ENCODE assay signal across 8 cellular contexts in the genomic region with DNA sequence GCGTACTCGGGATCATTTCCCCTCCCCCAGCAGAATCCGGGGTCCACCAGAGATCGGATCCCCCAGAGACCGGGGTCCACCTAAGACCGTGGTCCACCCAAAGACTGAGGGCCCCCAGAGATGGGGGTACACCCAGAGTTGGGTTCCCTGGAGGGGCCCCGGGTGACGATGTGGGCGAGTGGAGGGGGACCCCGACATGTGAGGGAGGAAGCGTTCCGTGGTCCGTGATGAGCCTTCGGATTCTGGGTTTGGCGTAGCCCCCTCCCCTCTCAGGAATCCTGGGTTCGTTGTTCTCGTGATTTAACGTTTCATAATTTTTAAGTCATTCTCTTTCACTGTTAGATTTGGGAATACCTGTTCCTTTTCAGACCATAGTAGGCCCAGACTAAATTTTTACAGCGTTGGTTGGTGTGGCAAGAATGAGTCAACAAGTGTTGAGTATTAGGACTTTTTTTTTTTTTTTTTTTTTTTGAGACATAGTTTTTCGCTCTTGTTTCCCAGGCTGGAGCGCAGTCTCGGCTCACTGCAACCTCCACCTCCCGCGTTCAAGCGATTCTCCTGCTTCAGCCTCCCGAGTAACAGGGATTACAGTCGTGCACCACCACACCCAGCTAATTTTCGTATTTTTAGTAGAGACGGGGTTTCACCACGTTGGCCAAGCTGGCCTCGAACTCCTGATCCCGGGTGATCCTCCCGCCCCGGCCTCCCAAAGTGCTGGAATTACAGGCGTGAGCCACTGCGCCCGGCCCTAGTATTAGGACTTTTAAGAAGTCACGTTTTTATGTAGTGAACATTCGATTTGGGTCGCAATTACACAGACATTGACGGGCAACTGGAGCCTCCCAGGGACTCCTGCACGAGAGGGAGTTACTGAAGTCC. TPM values are rescaled to one million over a fixed set of nuclear protein-coding genes. Genes with fewer than 3 reads are reported as not detected.
A peak's percentile ranks its signal among the peaks of the same experiment; 100 is the strongest.
DNase-seq lines count a peak whose midpoint lies in the region; TF ChIP-seq lines count a peak whose summit lies in the region.

No MANE protein-coding gene starts in this region.

- no peak for TF ChIP-seq POLR2A in breast epithelium (IDR thresholded peaks at IDR 0.05)

- H3K27ac ChIP-seq in breast epithelium = peak overlapping the region; percentile 89 to 93
- peak overlapping the region; percentile 73 for H3K27ac ChIP-seq in thymus (ENCODE audit: low read depth)

- peak overlapping the region; percentile 97 for H3K4me3 ChIP-seq in Jurkat, Clone E6-1 (ENCODE audit: low read length)
- H3K4me3 ChIP-seq in breast epithelium = peak overlapping the region; percentile 74 to 94 (median 83)
- peak overlapping the region; percentile 89 for H3K4me3 ChIP-seq in thymus (ENCODE audit: low read length)

- DNase-seq in activated T-cell treated with anti-CD3 and anti-CD28 coated beads for 4 hours = peak; percentile 34
- no peak for DNase-seq in activated T-cell treated with anti-CD3 and anti-CD28 coated beads, Interleukin-2, amount 50 U/mL, for 1 hour
- DNase-seq in Jurkat, Clone E6-1 (ENCODE audit: low read depth, low spot score) = no peak
- DNase-seq in breast epithelium (ENCODE audit: low spot score in 2 of 2) = no peak
- DNase-seq in lung microvascular endothelial cell (ENCODE audit: low read depth in 2 of 2) = peak; percentile 26 to 37
- no peak for DNase-seq in NCI-H1694 (lab: John Stamatoyannopoulos, UW)
- DNase-seq in retina = no peak

- H3K9me3 ChIP-seq in breast epithelium (no peaks in the 10 kb centered on the region), thymus (ENCODE audit: control insufficient read depth) (no peaks in the 10 kb centered on the region)

- H3K4me1 ChIP-seq in breast epithelium (peaks cover 0 to 7% of the 10 kb centered on the region in 2 donors), thymus (ENCODE audit: control insufficient read depth, insufficient read depth, low read length) (peaks cover 10% of the 10 kb centered on the region)

- 33% methylated on average over 42 of the region's 42 CpGs for WGBS in thymus

- no peaks in the 10 kb centered on the region for H3K36me3 ChIP-seq in breast epithelium
- H3K36me3 ChIP-seq in thymus (ENCODE audit: control insufficient read depth, insufficient read depth) = peaks cover 13% of the 10 kb centered on the region

- no peak for TF ChIP-seq CTCF in breast epithelium (IDR thresholded peaks at IDR 0.05)

- intact Hi-C loops in breast epithelium (cut with DNase I; ENCODE audit: low total_unique reads) = no loop called here

- H3K27me3 ChIP-seq in breast epithelium = no peaks in the 10 kb centered on the region
- H3K27me3 ChIP-seq in thymus (ENCODE audit: control insufficient read depth, insufficient read depth) = no peaks in the 10 kb centered on the region

RNA-seq across cellular contexts. Expression of a gene that starts 0.7 kb away (rescaled TPM):
- polyA plus RNA-seq in Jurkat, Clone E6-1 (2012; ENCODE audit: insufficient read depth, insufficient read length) = 155 TPM
- total RNA-seq in breast epithelium = 10 to 100 TPM; 32.6 to 51.2 (median 50.8) TPM
- 16.3 and 23.4 TPM in 2 replicates for total RNA-seq in lung microvascular endothelial cell
- 32.0 TPM for polyA plus RNA-seq in thymus

RNA-seq across cellular contexts. Expression of a gene that starts 36.8 kb away (rescaled TPM):
- polyA plus RNA-seq in Jurkat, Clone E6-1 (2012; ENCODE audit: insufficient read depth, insufficient read length) = not detected
- total RNA-seq in breast epithelium (not detected), lung microvascular endothelial cell (not detected in 2 replicates)
- 0.14 TPM for polyA plus RNA-seq in thymus

RNA-seq across cellular contexts. Expression of a gene that starts 57.4 kb away (rescaled TPM):
- 28.9 TPM for polyA plus RNA-seq in Jurkat, Clone E6-1 (2012; ENCODE audit: insufficient read depth, insufficient read length)
- total RNA-seq in breast epithelium (10 to 100 TPM; 47.5 to 70.8 (median 68.5) TPM), lung microvascular endothelial cell (17.4 and 23.2 TPM in 2 replicates)
- polyA plus RNA-seq in thymus = 22.0 TPM

Comparison
In these comparisons a context has a peak if more than half of its experiments do, and no peak if none do; other contexts are left out.
1. DNase-seq: peak in activated T-cell treated with anti-CD3 and anti-CD28 coated beads for 4 hours (single experiment) and lung microvascular endothelial cell (2 of 2); none in activated T-cell treated with anti-CD3 and anti-CD28 coated beads, Interleukin-2, amount 50 U/mL, for 1 hour (single experiment), Jurkat, Clone E6-1 (single experiment), breast epithelium (0 of 2), NCI-H1694 (single experiment) and retina (single experiment).
2. Peak in every context shown above with its lines, with median percentiles within 50 percentile points of each other: H3K4me3 ChIP-seq.